ENCODE assay signal across 8 cellular contexts in the genomic region with DNA sequence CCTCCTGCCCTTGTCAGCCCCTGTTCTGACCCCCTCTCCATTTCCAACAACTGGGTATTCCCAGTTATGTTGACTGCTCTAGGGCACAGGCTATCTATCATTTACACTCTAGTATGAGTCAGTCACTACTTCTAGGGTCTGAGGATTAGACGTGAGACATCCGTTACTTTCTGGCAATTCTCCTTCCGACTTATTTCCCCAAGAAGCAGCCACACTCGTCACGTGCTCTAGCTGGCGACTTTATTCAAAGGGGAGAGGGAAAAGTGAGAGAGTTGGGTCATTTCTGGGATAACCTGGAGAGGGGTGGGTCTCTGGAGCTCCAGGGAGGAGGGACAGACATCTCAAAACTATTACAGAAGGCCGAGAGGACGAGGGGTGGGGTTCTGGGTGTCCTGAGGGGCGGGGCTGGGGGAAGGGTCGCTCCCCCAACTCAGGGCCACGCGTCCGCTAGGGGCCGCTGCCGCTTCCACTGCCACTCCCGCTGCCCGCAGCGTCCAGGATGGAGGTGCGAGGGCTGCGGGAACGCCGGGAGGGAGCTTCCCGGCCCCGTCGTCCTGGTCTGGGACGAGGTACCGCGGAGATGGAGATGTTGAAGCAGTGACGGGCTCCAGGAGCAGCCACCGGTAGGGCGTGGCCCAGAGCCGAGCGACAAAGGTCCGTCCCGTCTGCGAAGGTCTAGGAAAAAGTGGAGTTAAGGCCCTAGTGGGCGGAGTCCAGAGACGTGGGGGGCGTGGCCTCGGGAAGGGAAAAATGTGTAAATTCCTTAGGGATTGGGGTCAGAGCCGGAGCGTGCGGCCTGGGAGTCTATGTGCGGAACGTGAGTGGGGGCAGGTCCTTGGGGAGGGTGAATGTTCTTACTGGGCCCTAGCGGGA. TPM values are rescaled to one million over a fixed set of nuclear protein-coding genes. Genes with fewer than 3 reads are reported as not detected.
DNase-seq lines count a peak whose midpoint lies in the region; ATAC-seq and TF ChIP-seq lines count a peak whose summit lies in the region.

No MANE protein-coding gene starts in this region.

- H3K36me3 ChIP-seq in endocrine pancreas (ENCODE audit: control insufficient read depth, insufficient read depth, low read length): no peaks in the 10 kb centered on the region

- ATAC-seq in HG03159 (IDR thresholded peaks at IDR 0.05; ENCODE audit: unreplicated experiment) (no peak), HG03378 (IDR thresholded peaks at IDR 0.05; ENCODE audit: unreplicated experiment) (no peak)

- H3K4me3 ChIP-seq in endocrine pancreas (ENCODE audit: control insufficient read depth, insufficient read depth, low read length) (no peak overlapping the region), retinal pigment epithelial cell (ENCODE audit: low read length) (no peak overlapping the region)

- peak; percentile 61 for TF ChIP-seq CTCF in retinal pigment epithelial cell (conservative IDR thresholded peaks at IDR 0.05; ENCODE audit: low read depth, low read length)

- peak; percentile 54 for DNase-seq in activated CD4-positive, alpha-beta T cell treated with anti-CD3 and anti-CD28 coated beads for 48 hours
- DNase-seq in activated CD4-positive, alpha-beta T cell treated with anti-CD3 and anti-CD28 coated beads for 4 hours: no peak
- DNase-seq in NCI-H1930 (lab: John Stamatoyannopoulos, UW) (peak; percentile 52 to 62), retinal pigment epithelial cell (ENCODE audit: low read depth) (no peak), occipital lobe (lab: John Stamatoyannopoulos, UW) (no peak)

- H3K9me3 ChIP-seq in endocrine pancreas (ENCODE audit: control insufficient read depth, low read length): no peaks in the 10 kb centered on the region

- peak overlapping the region; percentile 24 for H3K9ac ChIP-seq in endocrine pancreas (ENCODE audit: control insufficient read depth, insufficient read depth, low read length)

- no peaks in the 10 kb centered on the region for H3K4me1 ChIP-seq in endocrine pancreas (ENCODE audit: control insufficient read depth, insufficient read depth, low read length)

- H3K27me3 ChIP-seq in endocrine pancreas (ENCODE audit: control insufficient read depth, insufficient read depth, low read length): no peaks in the 10 kb centered on the region

RNA-seq across cellular contexts. Expression of a gene that starts 8.9 kb away (rescaled TPM):
- 2.0 TPM for total RNA-seq in occipital lobe

RNA-seq across cellular contexts. Expression of a gene that starts 12.8 kb away (rescaled TPM):
- total RNA-seq in occipital lobe: 35.1 TPM

RNA-seq across cellular contexts. Expression of a gene that starts 19.1 kb away (rescaled TPM):
- total RNA-seq in occipital lobe: 15.8 TPM

RNA-seq across cellular contexts. Expression of a gene that starts 23.6 kb away (rescaled TPM):
- 0.62 TPM for total RNA-seq in occipital lobe

RNA-seq across cellular contexts. Expression of a gene that starts 23.9 kb away (rescaled TPM):
- total RNA-seq in occipital lobe: 174 TPM

Comparison
In these comparisons a context has a peak if more than half of its experiments do, and no peak if none do; other contexts are left out.
1. DNase-seq: peak in activated CD4-positive, alpha-beta T cell treated with anti-CD3 and anti-CD28 coated beads for 48 hours (single experiment) and NCI-H1930 (2 of 2); none in activated CD4-positive, alpha-beta T cell treated with anti-CD3 and anti-CD28 coated beads for 4 hours (0 of 2), retinal pigment epithelial cell (single experiment) and occipital lobe (single experiment).